Comparison of ENCODE assay signal across 8 cellular contexts in genomic region chr7:76047305-76047810, GRCh38. TPM values are rescaled to one million over a fixed set of nuclear protein-coding genes. Genes with fewer than 3 reads are reported as not detected.
DNase-seq lines count a peak whose midpoint lies in the region; ATAC-seq, FAIRE-seq and TF ChIP-seq lines count a peak whose summit lies in the region.

No MANE protein-coding gene starts in this region.

- CTCF ChIA-PET in GM12878 (lab: Yijun Ruan, JAX), result interaction anchor here (1.3 to 2.5 kb wide), 2 partner anchors 27 to 104 kb away, joined by 3 to 10 read pairs; no protein-coding TSS in a partner anchor

- no peak for DNase-seq in GM12878 (ENCODE audit: low read depth, low spot score)
- DNase-seq in immature natural killer cell, result peak in 1 of 3 donors; percentile 25
- DNase-seq in stimulated activated naive B cell treated with anti-CD40 and anti-IgM and Interleukin-4, amounts not matched to agents 10 μg/mL and 1 μg/mL and 100 μg/mL, for 72 hours, result peak; percentile 5
- DNase-seq in NCI-H226, result no peak
- DNase-seq in NCI-H510A (lab: John Stamatoyannopoulos, UW), result no peak

- H3K36me3 ChIP-seq in KMS-11 (ENCODE audit: insufficient read depth) (no peaks in the 10 kb centered on the region; the same call in 1 of the 2 replicates), GM12878 (ENCODE audit: control insufficient read depth in 2 of 2, insufficient read depth in 2 of 2, low read length in 1 of 2) (peaks cover 0 to 12% of the 10 kb centered on the region in 2 experiments; a peak in 2 of 4 replicates)

- 8% methylated on average over 21 of the region's 21 CpGs for WGBS in GM12878 (ENCODE audit: insufficient coverage, insufficient replicate concordance, low lambda C conversion rate, missing lambda C conversion rate)

- peaks cover 75% of the 10 kb centered on the region for H3K79me2 ChIP-seq in KMS-11 (ENCODE audit: insufficient read depth, low read depth)
- peaks cover 67% of the 10 kb centered on the region for H3K79me2 ChIP-seq in GM12878 (ENCODE audit: control insufficient read depth, insufficient read depth, low read length)

- no peak for FAIRE-seq in GM12878 (lab: Jason Lieb, UNC)

- H3K27ac ChIP-seq in KMS-11, result peak overlapping the region; percentile 85
- H3K27ac ChIP-seq in GM12878 (ENCODE audit: control insufficient read depth, insufficient read depth), result peak overlapping the region; percentile 81

- no peaks in the 10 kb centered on the region for H3K27me3 ChIP-seq in KMS-11 (ENCODE audit: insufficient read depth, low read depth)
- H3K27me3 ChIP-seq in GM12878 (replicated peaks in 1 of 2; ENCODE audit: control insufficient read depth in 2 of 2, insufficient read depth in 2 of 2, low read length in 1 of 2), result no peaks in the 10 kb centered on the region

- peak overlapping the region; percentile 62 for H2AFZ ChIP-seq in KMS-11 (ENCODE audit: low read depth)
- H2AFZ ChIP-seq in GM12878 (ENCODE audit: control insufficient read depth, low read depth, low read length), result peak overlapping the region; percentile 79

- H3K4me3 Mint-ChIP-seq in immature natural killer cell, result peak overlapping the region; percentile 98 to 99 (median 99)
- H3K4me3 Mint-ChIP-seq in stimulated activated naive B cell treated with anti-CD40 and anti-IgM and Interleukin-4, amounts not matched to agents 10 μg/mL and 1 μg/mL and 100 μg/mL, for 72 hours, result peak overlapping the region; percentile 92 to 94

- H3K4me1 ChIP-seq in KMS-11 (ENCODE audit: low read depth, poor library complexity, severe bottlenecking), result peaks cover 26% of the 10 kb centered on the region
- peaks cover 7% of the 10 kb centered on the region for H3K4me1 ChIP-seq in GM12878 (ENCODE audit: control insufficient read depth, insufficient read depth, low read length)

- TF ChIP-seq RAD21 in GM12878 (IDR thresholded peaks at IDR 0.05; ENCODE audit: insufficient read depth, low read depth, low read length), result no peak

- peaks cover 3 to 5% (median 4%) of the 10 kb centered on the region in 3 donors for H3K36me3 Mint-ChIP-seq in immature natural killer cell
- H3K36me3 Mint-ChIP-seq in stimulated activated naive B cell treated with anti-CD40 and anti-IgM and Interleukin-4, amounts not matched to agents 10 μg/mL and 1 μg/mL and 100 μg/mL, for 72 hours, result peaks cover 23 to 41% of the 10 kb centered on the region in 2 donors

- 0 out of 2 replicates have a peak, but pooled peaks cover 5% of the 10 kb centered on the region for H4K20me1 ChIP-seq in KMS-11 (ENCODE audit: insufficient read depth)
- no peaks in the 10 kb centered on the region for H4K20me1 ChIP-seq in GM12878 (ENCODE audit: control insufficient read depth, insufficient read depth)

- SMC1A ChIA-PET in GM12878 (lab: Charles Lee; ENCODE audit: uncharacterized antibody, unreplicated experiment), result interaction anchor here (0.9 kb wide), 1 partner anchor 975 kb away, joined by 3 read pairs; no protein-coding TSS in a partner anchor

- H3K9ac ChIP-seq in KMS-11, result peak overlapping the region; percentile 96
- H3K9ac ChIP-seq in GM12878 (ENCODE audit: control insufficient read depth, insufficient read depth, low read length), result peak overlapping the region; percentile 95

- H3K4me1 Mint-ChIP-seq in immature natural killer cell, result peaks cover 45 to 66% of the 10 kb centered on the region in 2 donors
- H3K4me1 Mint-ChIP-seq in stimulated activated naive B cell treated with anti-CD40 and anti-IgM and Interleukin-4, amounts not matched to agents 10 μg/mL and 1 μg/mL and 100 μg/mL, for 72 hours, result peaks cover 20 to 28% of the 10 kb centered on the region in 2 donors

- no peaks in the 10 kb centered on the region for H3K9me3 Mint-ChIP-seq in immature natural killer cell
- no peaks in the 10 kb centered on the region for H3K9me3 Mint-ChIP-seq in stimulated activated naive B cell treated with anti-CD40 and anti-IgM and Interleukin-4, amounts not matched to agents 10 μg/mL and 1 μg/mL and 100 μg/mL, for 72 hours

- peak overlapping the region; percentile 95 to 98 (median 96) for H3K27ac Mint-ChIP-seq in immature natural killer cell
- H3K27ac Mint-ChIP-seq in stimulated activated naive B cell treated with anti-CD40 and anti-IgM and Interleukin-4, amounts not matched to agents 10 μg/mL and 1 μg/mL and 100 μg/mL, for 72 hours, result peak overlapping the region; percentile 95

- no peak for TF ChIP-seq POLR2A in GM12878 (IDR thresholded peaks at IDR 0.05; ENCODE audit: low read depth, low read length)

- TF ChIP-seq CTCF in KMS-11 (conservative IDR thresholded peaks at IDR 0.05; ENCODE audit: low read depth, low read length) (no peak), GM12878 (IDR thresholded peaks at IDR 0.05 in 2 of 3, conservative IDR thresholded peaks at IDR 0.05 in 1 of 3; ENCODE audit: control insufficient read depth in 2 of 3, extremely low read depth in 1 of 3, insufficient read depth in 1 of 3, low read depth in 3 of 3, low read length in 3 of 3) (no peak)

- POLR2A ChIA-PET in GM12878 (lab: Charles Lee), result interaction anchor here (0.6 to 1.6 kb wide), 4 partner anchors 27 to 317 kb away, joined by 3 to 5 read pairs (median 4); no protein-coding TSS in a partner anchor

- H3K4me3 ChIP-seq in KMS-11 (IDR thresholded peaks at IDR 0.05; ENCODE audit: insufficient read depth, low read depth, low read length) (peak overlapping the region; percentile 38), GM12878 (peak overlapping the region; percentile 96)

- peak overlapping the region; percentile 87 for H3K4me2 ChIP-seq in KMS-11
- peak overlapping the region; percentile 60 for H3K4me2 ChIP-seq in GM12878 (ENCODE audit: control insufficient read depth, insufficient read depth)

- TF ChIP-seq EP300 in GM12878 (IDR thresholded peaks at IDR 0.05; ENCODE audit: borderline replicate concordance in 1 of 2, control insufficient read depth in 1 of 2, low read depth in 2 of 2, low read length in 2 of 2), result no peak

- no peaks in the 10 kb centered on the region for H3K9me3 ChIP-seq in GM12878 (replicated peaks; ENCODE audit: control insufficient read depth, insufficient read depth, low read length)

- intact Hi-C loops in GM12878 (cut with micrococcal nuclease; ENCODE audit: unreplicated experiment), result no loop called here

- in situ Hi-C loops in GM12878 (cut with MboI), result loop anchor here (25.0 kb wide), 1 partner anchor 985 kb away; the partner anchor contains the start of gene RCC1L

- RAD21 ChIA-PET in GM12878 (lab: Charles Lee; ENCODE audit: unreplicated experiment), result interaction anchor here (1.5 to 1.9 kb wide), 2 partner anchors 28 to 169 kb away, joined by 5 to 11 read pairs; partner anchors contain the start of gene RHBDD2

- peaks cover 0 to 5% (median 0%) of the 10 kb centered on the region in 3 donors for H3K27me3 Mint-ChIP-seq in immature natural killer cell (ENCODE audit: low read depth in 3 of 3)
- H3K27me3 Mint-ChIP-seq in stimulated activated naive B cell treated with anti-CD40 and anti-IgM and Interleukin-4, amounts not matched to agents 10 μg/mL and 1 μg/mL and 100 μg/mL, for 72 hours, result no peaks in the 10 kb centered on the region

- ATAC-seq in GM18867 (IDR thresholded peaks at IDR 0.05; ENCODE audit: unreplicated experiment) (peak; percentile 8), GM12878 (peak; percentile 17), HG03342 (IDR thresholded peaks at IDR 0.05; ENCODE audit: unreplicated experiment) (no peak)
- peak; percentile 10 to 18 for ATAC-seq in stimulated activated naive B cell treated with anti-CD40 and anti-IgM and Interleukin-4, amounts not matched to agents 10 μg/mL and 1 μg/mL and 100 μg/mL, for 72 hours (replicated peaks)

- BruUV-seq in GM12878 (replicated peaks; lab: Mats Ljungman, UMichigan), result TSS peak; percentile 95

RNA-seq across cellular contexts. Expression of gene STYXL1, which starts 0.4 kb away (rescaled TPM):
- total RNA-seq in GM12878 (2013; cell fraction: nucleolus; rRNA removed), result 16.9 and 17.2 TPM in 2 replicates
- total RNA-seq in GM12878 (2014; rRNA removed) (40.2 and 43.4 TPM in 2 replicates), GM12878 (2014; rRNA removed; fragmentation: Illumina TruSeq; extraction: Trizol) (38.0 and 38.8 TPM in 2 replicates), GM12878 (2021) (25.6 and 29.3 TPM in 2 replicates)
- polyA plus RNA-seq in GM12878 (2011; ENCODE audit: low read depth), result 36.9 TPM
- polyA plus RNA-seq in GM12878 (2011; rRNA removed) (23.8 and 34.6 TPM in 2 replicates), GM12878 (2014; fragmentation: Illumina TruSeq; extraction: Trizol) (44.3 and 58.3 TPM in 2 replicates), GM12878 (2014; fragmentation: Nextera tagmentation; extraction: Ambion mirVana) (10 to 100 TPM; 18.4 to 33.3 TPM), GM12878 (2014; rRNA removed) (39.7 and 46.7 TPM in 2 replicates), GM12878 (2016; fragmentation: Nextera tagmentation; extraction: Ambion mirVana) (10 to 100 TPM; 61.4 to 65.9 TPM), immature natural killer cell (100 to 1,000 TPM in 1 of 3 donors, 10 to 100 TPM in 2; 77.7 to 102 (median 79.5) TPM)
- polyA plus RNA-seq in GM12878 (2011; cell fraction: cytosol; rRNA removed), result 32.1 and 44.0 TPM in 2 replicates
- polyA plus RNA-seq in GM12878 (2011; cell fraction: nucleus; rRNA removed), result 22.8 and 23.2 TPM in 2 replicates
- polyA plus RNA-seq in GM12878 (2012), result 28.9 and 42.6 TPM in 2 replicates
- polyA minus RNA-seq in GM12878 (2011; rRNA and poly(A)+ RNA removed), result 17.1 and 19.3 TPM in 2 replicates
- polyA minus RNA-seq in GM12878 (2011; cell fraction: cytosol; rRNA and poly(A)+ RNA removed), result 4.1 and 5.6 TPM in 2 replicates
- polyA minus RNA-seq in GM12878 (2011; cell fraction: nucleus; rRNA and poly(A)+ RNA removed), result 4.7 and 7.5 TPM in 2 replicates

RNA-seq across cellular contexts. Expression of gene MDH2, which starts 0.5 kb away (rescaled TPM):
- 72.2 and 76.1 TPM in 2 replicates for total RNA-seq in GM12878 (2013; cell fraction: nucleolus; rRNA removed)
- total RNA-seq in GM12878 (2014; rRNA removed) (237 and 266 TPM in 2 replicates), GM12878 (2014; rRNA removed; fragmentation: Illumina TruSeq; extraction: Trizol) (107 and 109 TPM in 2 replicates), GM12878 (2021) (351 and 364 TPM in 2 replicates)
- 98.8 TPM for polyA plus RNA-seq in GM12878 (2011; ENCODE audit: low read depth)
- polyA plus RNA-seq in GM12878 (2011; rRNA removed) (47.7 and 170 TPM in 2 replicates), GM12878 (2014; fragmentation: Illumina TruSeq; extraction: Trizol) (132 and 233 TPM in 2 replicates), GM12878 (2014; fragmentation: Nextera tagmentation; extraction: Ambion mirVana) (100 to 1,000 TPM; 106 to 131 TPM), GM12878 (2014; rRNA removed) (118 and 151 TPM in 2 replicates), GM12878 (2016; fragmentation: Nextera tagmentation; extraction: Ambion mirVana) (100 to 1,000 TPM; 491 to 530 TPM), immature natural killer cell (100 to 1,000 TPM; 154 to 180 (median 161) TPM)
- 135 and 168 TPM in 2 replicates for polyA plus RNA-seq in GM12878 (2011; cell fraction: cytosol; rRNA removed)
- 180 and 224 TPM in 2 replicates for polyA plus RNA-seq in GM12878 (2011; cell fraction: nucleus; rRNA removed)
- 161 and 211 TPM in 2 replicates for polyA plus RNA-seq in GM12878 (2012)
- 94.0 and 114 TPM in 2 replicates for polyA minus RNA-seq in GM12878 (2011; rRNA and poly(A)+ RNA removed)
- 144 and 146 TPM in 2 replicates for polyA minus RNA-seq in GM12878 (2011; cell fraction: cytosol; rRNA and poly(A)+ RNA removed)
- polyA minus RNA-seq in GM12878 (2011; cell fraction: nucleus; rRNA and poly(A)+ RNA removed), result 43.5 and 74.1 TPM in 2 replicates

RNA-seq across cellular contexts. Expression of gene TMEM120A, which starts 53.0 kb away (rescaled TPM):
- total RNA-seq in GM12878 (2013; cell fraction: nucleolus; rRNA removed), result 42.9 and 48.9 TPM in 2 replicates
- 11.7 and 12.7 TPM in 2 replicates for total RNA-seq in GM12878 (2014; rRNA removed)
- total RNA-seq in GM12878 (2014; rRNA removed; fragmentation: Illumina TruSeq; extraction: Trizol), result 9.1 and 10.8 TPM in 2 replicates
- total RNA-seq in GM12878 (2021), result 18.1 and 21.2 TPM in 2 replicates
- polyA plus RNA-seq in GM12878 (2011; ENCODE audit: low read depth), result 24.8 TPM
- 65.5 and 86.6 TPM in 2 replicates for polyA plus RNA-seq in GM12878 (2011; rRNA removed)
- 61.9 and 84.4 TPM in 2 replicates for polyA plus RNA-seq in GM12878 (2011; cell fraction: cytosol; rRNA removed)
- polyA plus RNA-seq in GM12878 (2011; cell fraction: nucleus; rRNA removed), result 108 and 137 TPM in 2 replicates
- 28.3 and 44.7 TPM in 2 replicates for polyA plus RNA-seq in GM12878 (2012)
- 17.1 and 18.7 TPM in 2 replicates for polyA plus RNA-seq in GM12878 (2014; fragmentation: Illumina TruSeq; extraction: Trizol)
- 1 to 10 TPM in 1 of 2 experiments, under 1 TPM in 1; 0.43 to 3.7 TPM for polyA plus RNA-seq in GM12878 (2014; fragmentation: Nextera tagmentation; extraction: Ambion mirVana)
- polyA plus RNA-seq in GM12878 (2014; rRNA removed), result 26.2 and 27.6 TPM in 2 replicates
- 10 to 100 TPM; 20.0 to 25.0 TPM for polyA plus RNA-seq in GM12878 (2016; fragmentation: Nextera tagmentation; extraction: Ambion mirVana)
- polyA minus RNA-seq in GM12878 (2011; rRNA and poly(A)+ RNA removed), result 139 and 147 TPM in 2 replicates
- polyA minus RNA-seq in GM12878 (2011; cell fraction: cytosol; rRNA and poly(A)+ RNA removed), result 19.4 and 23.9 TPM in 2 replicates
- polyA minus RNA-seq in GM12878 (2011; cell fraction: nucleus; rRNA and poly(A)+ RNA removed), result 21.0 and 23.5 TPM in 2 replicates
- 10 to 100 TPM; 35.1 to 53.8 (median 47.6) TPM for polyA plus RNA-seq in immature natural killer cell
